ENCODE assay signal across 1 cellular context in the genomic region with DNA sequence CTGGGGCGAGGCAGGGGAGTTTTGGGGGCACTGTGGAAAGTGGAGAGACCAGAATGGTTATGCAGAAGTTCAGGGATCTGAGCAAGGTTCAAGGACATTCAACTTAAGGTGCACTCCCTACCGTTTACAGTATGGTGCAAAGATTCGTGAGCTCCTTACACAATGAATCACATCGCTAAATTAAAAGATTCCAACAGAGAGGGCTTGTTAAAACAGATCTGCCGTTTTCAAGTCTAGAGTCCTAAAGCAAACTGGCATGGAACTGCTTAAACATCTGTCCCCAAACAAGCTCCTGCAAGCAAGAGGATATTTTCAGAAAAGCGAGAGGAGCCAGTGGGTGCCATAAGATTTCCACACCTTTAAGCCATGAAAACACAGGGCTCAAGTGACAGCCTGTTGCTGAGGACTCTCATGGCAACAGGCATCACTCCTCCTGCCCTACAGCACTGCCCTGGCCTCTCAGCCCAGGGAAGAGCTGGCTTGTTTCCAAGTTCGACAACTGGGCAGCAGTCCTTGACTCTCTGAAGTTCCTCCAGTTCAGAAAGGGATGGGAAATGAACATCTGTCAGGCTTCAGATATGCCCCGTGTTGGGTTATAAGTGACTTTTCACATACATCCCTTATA.
TF ChIP-seq lines count a peak whose summit lies in the region.

No MANE protein-coding gene starts in this region.

TF ChIP-seq in SK-N-SH treated with all-trans-retinoic acid at 6 μM for 48 hours, 23 proteins besides CTCF, POLR2A, EP300 and RAD21 (continued from another document):
- TF ChIP-seq, protein P1, sequence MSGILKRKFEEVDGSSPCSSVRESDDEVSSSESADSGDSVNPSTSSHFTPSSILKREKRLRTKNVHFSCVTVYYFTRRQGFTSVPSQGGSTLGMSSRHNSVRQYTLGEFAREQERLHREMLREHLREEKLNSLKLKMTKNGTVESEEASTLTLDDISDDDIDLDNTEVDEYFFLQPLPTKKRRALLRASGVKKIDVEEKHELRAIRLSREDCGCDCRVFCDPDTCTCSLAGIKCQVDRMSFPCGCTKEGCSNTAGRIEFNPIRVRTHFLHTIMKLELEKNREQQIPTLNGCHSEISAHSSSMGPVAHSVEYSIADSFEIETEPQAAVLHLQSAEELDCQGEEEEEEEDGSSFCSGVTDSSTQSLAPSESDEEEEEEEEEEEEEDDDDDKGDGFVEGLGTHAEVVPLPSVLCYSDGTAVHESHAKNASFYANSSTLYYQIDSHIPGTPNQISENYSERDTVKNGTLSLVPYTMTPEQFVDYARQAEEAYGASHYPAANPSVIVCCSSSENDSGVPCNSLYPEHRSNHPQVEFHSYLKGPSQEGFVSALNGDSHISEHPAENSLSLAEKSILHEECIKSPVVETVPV (CRISPR knock-in tag; IDR thresholded peaks at IDR 0.05), result no peak
